Comparison of ENCODE assay signal across 1 cellular context in genomic region chr19:17718988-17719711, GRCh38.
TF ChIP-seq lines count a peak whose summit lies in the region.

MAP1S (plus strand) TSS chr19:17719480; CDS start chr19:17719503, 23 bp downstream.

TF ChIP-seq in GM12878, 131 proteins besides CTCF, POLR2A, EP300 and RAD21 (continued from another document):
- TF ChIP-seq ZNF687 (IDR thresholded peaks at IDR 0.05) (0 out of 2 replicates have a peak, but pooled peaks have one; percentile 23), RELB (IDR thresholded peaks at IDR 0.05; ENCODE audit: low read depth) (peak; percentile 69), IRF5 (IDR thresholded peaks at IDR 0.05; ENCODE audit: borderline replicate concordance) (no peak), NR2C1 (IDR thresholded peaks at IDR 0.05) (no peak), SRF (IDR thresholded peaks at IDR 0.05; ENCODE audit: low read depth in 2 of 2, low read length in 2 of 2) (0 out of 4 replicates have a peak, but pooled peaks of 1 of the 2 experiments have one; percentile 22), SMC3 (IDR thresholded peaks at IDR 0.05; ENCODE audit: borderline replicate concordance, low read length) (no peak), RELA (IDR thresholded peaks at IDR 0.05; ENCODE audit: borderline replicate concordance, partially characterized antibody) (peak; percentile 29), SMAD5 (IDR thresholded peaks at IDR 0.05; ENCODE audit: low read depth) (0 out of 2 replicates have a peak, but pooled peaks have one; percentile 40), BHLHE40 (IDR thresholded peaks at IDR 0.05; ENCODE audit: borderline replicate concordance in 1 of 2, low read depth in 2 of 2, low read length in 1 of 2) (0 out of 4 replicates have a peak, but pooled peaks of 1 of the 2 experiments have one; percentile 4), ELK1 (IDR thresholded peaks at IDR 0.05; ENCODE audit: low read depth, low read length) (peak; percentile 54; the same call in 1 of the 2 replicates), SREBF2 (IDR thresholded peaks at IDR 0.05; ENCODE audit: low read length) (no peak), NKRF (conservative IDR thresholded peaks at IDR 0.05) (peak; percentile 51; the same call in 1 of the 2 replicates), TCF3 (IDR thresholded peaks at IDR 0.05; ENCODE audit: borderline replicate concordance, insufficient read depth, low read depth, low read length) (0 out of 2 replicates have a peak, but pooled peaks have one; percentile 12), SREBF1 (IDR thresholded peaks at IDR 0.05; ENCODE audit: low read length) (no peak), PAX8 (IDR thresholded peaks at IDR 0.05) (no peak), NBN (IDR thresholded peaks at IDR 0.05) (peak; percentile 50; the same call in 1 of the 2 replicates), SIN3A (IDR thresholded peaks at IDR 0.05; ENCODE audit: low read depth, low read length) (no peak), YY1 (IDR thresholded peaks at IDR 0.05; ENCODE audit: low read depth, low read length) (peak; percentile 97), SP1 (IDR thresholded peaks at IDR 0.05; ENCODE audit: low read depth, low read length) (peak; percentile 59), IKZF1 (conservative IDR thresholded peaks at IDR 0.05) (0 out of 2 replicates have a peak, but pooled peaks have one; percentile 10), USF1 (IDR thresholded peaks at IDR 0.05; ENCODE audit: borderline replicate concordance, extremely low read length, insufficient read depth, low read depth, low read length) (peak; percentile 8), CREM (IDR thresholded peaks at IDR 0.05; ENCODE audit: low read depth) (no peak), TAF1 (IDR thresholded peaks at IDR 0.05; ENCODE audit: borderline replicate concordance, low read depth, low read length) (peak; percentile 91), RAD51 (IDR thresholded peaks at IDR 0.05) (peak; percentile 30; the same call in 1 of the 2 replicates), POLR2AphosphoS5 (IDR thresholded peaks at IDR 0.05; ENCODE audit: low read length) (peak; percentile 74; the same call in 1 of the 2 replicates)
TF ChIP-seq in GM12878: peak in this region for 23.
